In genomic region chr9:132319421-132320110, GRCh38 we compare ENCODE assay signal across 15 cellular contexts. TPM values are rescaled to one million over a fixed set of nuclear protein-coding genes. Genes with fewer than 3 reads are reported as not detected.
DNase-seq lines count a peak whose midpoint lies in the region; ATAC-seq and TF ChIP-seq lines count a peak whose summit lies in the region.
"Had no signal": no experiment of that assay in that cellular context is flagged by ENCODE, and none has a peak within 500 bp of the region (broad histone marks: within the 10 kb centered on the region; RNA-seq: fewer than 3 reads in every experiment).

No MANE protein-coding gene starts in this region.

- intact Hi-C loops in activated CD4-positive, alpha-beta T cell treated with anti-CD3 and anti-CD28 coated beads, Interleukin-2, amount 10 ng/mL, durations not matched to agents 24 days and 14 days (cut with micrococcal nuclease): no loop called here
- intact Hi-C loops in left ventricle myocardium inferior (cut with micrococcal nuclease): no loop called here

- no peaks in the 10 kb centered on the region for H3K27me3 Mint-ChIP-seq in activated CD4-positive, alpha-beta T cell treated with anti-CD3 and anti-CD28 coated beads, Interleukin-2, amount 10 ng/mL, durations not matched to agents 24 days and 14 days
- H3K27me3 Mint-ChIP-seq in WTC11 (ENCODE audit: low read depth): no peaks in the 10 kb centered on the region
- H3K27me3 Mint-ChIP-seq: dendritic cell treated with granulocyte-macrophage colony-stimulating factor and Interleukin-4, amounts not matched to agents 40 ng/mL and 50 ng/mL, for 4 days had no signal

- TF ChIP-seq CTCF in WTC11 (IDR thresholded peaks at IDR 0.05): no peak
- TF ChIP-seq CTCF in left ventricle myocardium inferior (IDR thresholded peaks at IDR 0.05; ENCODE audit: borderline replicate concordance): no peak

- H3K4me1 ChIP-seq in left ventricle myocardium inferior: peaks cover 45% of the 10 kb centered on the region
- H3K4me1 ChIP-seq: foreskin keratinocyte had no signal

- no peaks in the 10 kb centered on the region for H3K9me3 ChIP-seq in left ventricle myocardium inferior (replicated peaks)
- H3K9me3 ChIP-seq: thyroid gland had no signal

- H3K27ac Mint-ChIP-seq in activated CD4-positive, alpha-beta T cell treated with anti-CD3 and anti-CD28 coated beads, Interleukin-2, amount 10 ng/mL, durations not matched to agents 24 days and 14 days: peak overlapping the region; percentile 0
- H3K27ac Mint-ChIP-seq in WTC11: peak overlapping the region; percentile 42
- H3K27ac Mint-ChIP-seq: dendritic cell treated with granulocyte-macrophage colony-stimulating factor and Interleukin-4, amounts not matched to agents 40 ng/mL and 50 ng/mL, for 4 days had no signal

- H3K36me3 ChIP-seq in left ventricle myocardium inferior: peaks cover 28% of the 10 kb centered on the region

- H3K9me3 Mint-ChIP-seq in activated CD4-positive, alpha-beta T cell treated with anti-CD3 and anti-CD28 coated beads, Interleukin-2, amount 10 ng/mL, durations not matched to agents 24 days and 14 days: no peaks in the 10 kb centered on the region
- H3K9me3 Mint-ChIP-seq in WTC11: no peaks in the 10 kb centered on the region
- H3K9me3 Mint-ChIP-seq: dendritic cell treated with granulocyte-macrophage colony-stimulating factor and Interleukin-4, amounts not matched to agents 40 ng/mL and 50 ng/mL, for 4 days had no signal

- ATAC-seq in WTC11 (peak; percentile 65), GM21447 (IDR thresholded peaks at IDR 0.05; ENCODE audit: unreplicated experiment) (no peak)
- ATAC-seq: foreskin keratinocyte, left lobe of liver had no signal

- H3K4me3 ChIP-seq in left ventricle myocardium inferior: no peak overlapping the region
- H3K4me3 ChIP-seq: thyroid gland had no signal

- H3K27ac ChIP-seq in left ventricle myocardium inferior (replicated peaks): peak overlapping the region; percentile 20
- H3K27ac ChIP-seq: foreskin keratinocyte had no signal

- no peak for DNase-seq in activated CD4-positive, alpha-beta T cell treated with anti-CD3 and anti-CD28 coated beads, Interleukin-2, amount 10 ng/mL, durations not matched to agents 24 days and 14 days
- DNase-seq in activated CD4-positive, alpha-beta T cell treated with anti-CD3 and anti-CD28 coated beads for 4 hours: no peak
- DNase-seq in WTC11 (ENCODE audit: low spot score) (no peak), left ventricle myocardium inferior (no peak), pulmonary artery endothelial cell (ENCODE audit: low read depth, low spot score) (peak; percentile 78), amygdala (lab: John Stamatoyannopoulos, UW) (no peak)
- no peak for DNase-seq in central memory CD4-positive, alpha-beta T cell
- DNase-seq: 8988T; activated gamma-delta T cell treated with Interleukin-2 at 50 U/mL for 16 hours; stimulated activated CD4-positive, alpha-beta T cell treated with anti-CD3 and anti-CD28 coated beads, Interleukin-15, amount 100 ng/mL, for 24 hours had no signal

- CTCF ChIA-PET in WTC11 (lab: Charles Lee): interaction anchor here (0.7 to 2.4 kb wide), 2 partner anchors 61 to 325 kb away, joined by 3 to 10 read pairs; no protein-coding TSS in a partner anchor

- POLR2A ChIA-PET in WTC11 (lab: Charles Lee): no interaction called here

- H3K4me1 Mint-ChIP-seq in activated CD4-positive, alpha-beta T cell treated with anti-CD3 and anti-CD28 coated beads, Interleukin-2, amount 10 ng/mL, durations not matched to agents 24 days and 14 days: peaks cover 15% of the 10 kb centered on the region
- H3K4me1 Mint-ChIP-seq in WTC11: peaks cover 18% of the 10 kb centered on the region

- no peaks in the 10 kb centered on the region for H3K27me3 ChIP-seq in left ventricle myocardium inferior (ENCODE audit: low read depth)
- H3K27me3 ChIP-seq: foreskin keratinocyte, thyroid gland had no signal

- peaks cover 36% of the 10 kb centered on the region for H3K36me3 Mint-ChIP-seq in activated CD4-positive, alpha-beta T cell treated with anti-CD3 and anti-CD28 coated beads, Interleukin-2, amount 10 ng/mL, durations not matched to agents 24 days and 14 days (ENCODE audit: low read depth)
- H3K36me3 Mint-ChIP-seq in WTC11: peaks cover 18% of the 10 kb centered on the region

- H3K4me3 Mint-ChIP-seq in activated CD4-positive, alpha-beta T cell treated with anti-CD3 and anti-CD28 coated beads, Interleukin-2, amount 10 ng/mL, durations not matched to agents 24 days and 14 days: no peak overlapping the region
- H3K4me3 Mint-ChIP-seq in WTC11: peak overlapping the region; percentile 1; the same call in 1 of the 2 replicates
- H3K4me3 Mint-ChIP-seq: dendritic cell treated with granulocyte-macrophage colony-stimulating factor and Interleukin-4, amounts not matched to agents 40 ng/mL and 50 ng/mL, for 4 days had no signal

TF ChIP-seq in WTC11, 78 proteins besides CTCF, POLR2A, EP300 and RAD21:
- no peak for TF ChIP-seq ESRRA (CRISPR knock-in tag; IDR thresholded peaks at IDR 0.05; ENCODE audit: borderline replicate concordance)
- TF ChIP-seq TEAD1 (CRISPR knock-in tag; IDR thresholded peaks at IDR 0.05): no peak

RNA-seq across cellular contexts. Expression of gene SETX, which starts 35.2 kb away (rescaled TPM):
- total RNA-seq in activated CD4-positive, alpha-beta T cell treated with anti-CD3 and anti-CD28 coated beads, Interleukin-2, amount 10 ng/mL, durations not matched to agents 24 days and 14 days: 45.8 and 46.0 TPM in 2 replicates
- 26.0 to 30.1 TPM (median 26.7 TPM) in 3 replicates for total RNA-seq in WTC11 (2021)
- total RNA-seq in left ventricle myocardium inferior: 23.3 TPM
- 55.7 and 74.0 TPM in 2 replicates for total RNA-seq in pulmonary artery endothelial cell
